In genomic region chr19:37370880-37371661, GRCh38 we compare ENCODE assay signal across 1 cellular context.
A peak's percentile ranks its signal among the peaks of the same experiment; 100 is the strongest.
TF ChIP-seq lines count a peak whose summit lies in the region.

TSS of gene ZNF527 (plus strand) at chr19:37371099. CDS start at chr19:37374199, 3,100 bp downstream.

TF ChIP-seq in HepG2, 621 proteins besides CTCF, POLR2A, EP300 and RAD21 (continued from another document):
- peak; percentile 17; the same call in 1 of the 2 replicates for TF ChIP-seq MLX (CRISPR knock-in tag; IDR thresholded peaks at IDR 0.05)
- peak; percentile 84 for TF ChIP-seq ZNF747 (CRISPR knock-in tag; IDR thresholded peaks at IDR 0.05; ENCODE audit: borderline replicate concordance)
- no peak for TF ChIP-seq ZBTB26 (CRISPR knock-in tag; IDR thresholded peaks at IDR 0.05; ENCODE audit: borderline replicate concordance)
- peak; percentile 6; the same call in 1 of the 2 replicates for TF ChIP-seq ZSCAN5A (CRISPR knock-in tag; IDR thresholded peaks at IDR 0.05; ENCODE audit: borderline replicate concordance)
- no peak for TF ChIP-seq NFATC3 (CRISPR knock-in tag; IDR thresholded peaks at IDR 0.05)
- peak; percentile 71; the same call in 1 of the 2 replicates for TF ChIP-seq WIZ (CRISPR knock-in tag; IDR thresholded peaks at IDR 0.05)
- no peak for TF ChIP-seq FOXA1 (IDR thresholded peaks at IDR 0.05)
- TF ChIP-seq FOXA1 (CRISPR knock-in tag; IDR thresholded peaks at IDR 0.05), result no peak; the same call in 1 of the 2 replicates
- TF ChIP-seq KLF6 (CRISPR knock-in tag; IDR thresholded peaks at IDR 0.05), result peak; percentile 54
- TF ChIP-seq ZFY (CRISPR knock-in tag; IDR thresholded peaks at IDR 0.05), result peak; percentile 93
- peak; percentile 96 for TF ChIP-seq SAP130 (CRISPR knock-in tag; IDR thresholded peaks at IDR 0.05; ENCODE audit: low read depth)
- peak; percentile 75; the same call in 1 of the 2 replicates for TF ChIP-seq MXD1 (CRISPR knock-in tag; IDR thresholded peaks at IDR 0.05)
- TF ChIP-seq ZNF282 (IDR thresholded peaks at IDR 0.05; ENCODE audit: partially characterized antibody), result no peak
- TF ChIP-seq ATRX (CRISPR knock-in tag; IDR thresholded peaks at IDR 0.05; ENCODE audit: borderline replicate concordance), result no peak
- no peak for TF ChIP-seq CENPX (CRISPR knock-in tag; IDR thresholded peaks at IDR 0.05)
- no peak; the same call in 1 of the 2 replicates for TF ChIP-seq GABPA (IDR thresholded peaks at IDR 0.05; ENCODE audit: low read depth, low read length)
- peak; percentile 85 for TF ChIP-seq GABPA (CRISPR knock-in tag; IDR thresholded peaks at IDR 0.05; ENCODE audit: low read depth)
- TF ChIP-seq MAZ (IDR thresholded peaks at IDR 0.05; ENCODE audit: borderline replicate concordance, low read depth, low read length), result peak; percentile 71; the same call in 1 of the 2 replicates
- peak; percentile 74 for TF ChIP-seq MAZ (CRISPR knock-in tag; IDR thresholded peaks at IDR 0.05; ENCODE audit: low read depth)
- peak; percentile 75; the same call in 1 of the 2 replicates for TF ChIP-seq HMGXB3 (CRISPR knock-in tag; IDR thresholded peaks at IDR 0.05; ENCODE audit: borderline replicate concordance)
- no peak for TF ChIP-seq SYNCRIP (IDR thresholded peaks at IDR 0.05; ENCODE audit: insufficient read depth, low read depth, low read length)
- TF ChIP-seq ZMYM3 (CRISPR knock-in tag; IDR thresholded peaks at IDR 0.05), result no peak; the same call in 1 of the 2 replicates
- no peak for TF ChIP-seq GRHL1 (CRISPR knock-in tag; conservative IDR thresholded peaks at IDR 0.05)
- peak; percentile 50 for TF ChIP-seq FOXA3 (CRISPR knock-in tag; IDR thresholded peaks at IDR 0.05)
- peak; percentile 86; the same call in 1 of the 2 replicates for TF ChIP-seq ZNF639 (CRISPR knock-in tag; conservative IDR thresholded peaks at IDR 0.05)
- 0 out of 2 replicates have a peak, but pooled peaks have one; percentile 78 for TF ChIP-seq ZNF350 (CRISPR knock-in tag; IDR thresholded peaks at IDR 0.05; ENCODE audit: borderline replicate concordance, low read depth)
- TF ChIP-seq ZNF552 (CRISPR knock-in tag; IDR thresholded peaks at IDR 0.05; ENCODE audit: borderline replicate concordance), result no peak
- TF ChIP-seq ZZZ3 (CRISPR knock-in tag; IDR thresholded peaks at IDR 0.05; ENCODE audit: borderline replicate concordance), result peak; percentile 48; the same call in 1 of the 2 replicates
- TF ChIP-seq ZBTB20 (CRISPR knock-in tag; IDR thresholded peaks at IDR 0.05; ENCODE audit: borderline replicate concordance, low read depth), result no peak
- peak; percentile 87 for TF ChIP-seq YEATS4 (CRISPR knock-in tag; IDR thresholded peaks at IDR 0.05; ENCODE audit: borderline replicate concordance)
- no peak for TF ChIP-seq MLLT10 (CRISPR knock-in tag; IDR thresholded peaks at IDR 0.05)
- peak; percentile 76; the same call in 1 of the 2 replicates for TF ChIP-seq E2F1 (CRISPR knock-in tag; IDR thresholded peaks at IDR 0.05)
- peak; percentile 77 for TF ChIP-seq JARID2 (CRISPR knock-in tag; IDR thresholded peaks at IDR 0.05; ENCODE audit: insufficient replicate concordance)
- peak; percentile 95 for TF ChIP-seq ARID4A (CRISPR knock-in tag; IDR thresholded peaks at IDR 0.05; ENCODE audit: borderline replicate concordance)
- peak; percentile 100 for TF ChIP-seq THAP11 (CRISPR knock-in tag; IDR thresholded peaks at IDR 0.05)
- peak; percentile 93 for TF ChIP-seq SUZ12 (IDR thresholded peaks at IDR 0.05; ENCODE audit: low read depth, low read length)
